Comparison of ENCODE assay signal across 29 cellular contexts in the genomic region with DNA sequence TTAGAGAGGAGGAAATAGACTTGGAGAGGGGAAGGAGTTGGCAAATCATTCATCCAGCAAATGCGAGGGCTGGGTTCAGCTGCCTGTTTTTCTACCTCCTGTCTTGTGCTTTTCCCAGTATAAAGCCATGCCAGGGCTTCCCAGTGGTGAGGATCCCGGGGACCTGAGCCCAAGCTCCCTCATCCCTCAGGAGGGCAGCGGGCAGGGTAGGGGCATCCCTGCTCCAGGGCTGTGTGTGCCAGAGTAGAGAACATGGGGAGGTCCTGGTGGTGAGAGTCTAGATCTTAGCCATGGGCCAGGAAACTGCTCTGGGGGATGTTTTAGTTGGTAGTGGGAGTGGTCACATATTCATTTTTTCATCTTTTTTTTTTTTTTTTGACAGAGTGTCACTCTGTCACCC. TPM values are rescaled to one million over a fixed set of nuclear protein-coding genes. Genes with fewer than 3 reads are reported as not detected.
DNase-seq lines count a peak whose midpoint lies in the region; ATAC-seq, FAIRE-seq and TF ChIP-seq lines count a peak whose summit lies in the region.
"Had no signal": no experiment of that assay in that cellular context is flagged by ENCODE, and none has a peak within 500 bp of the region (broad histone marks: within the 10 kb centered on the region; RNA-seq: fewer than 3 reads in every experiment).

No MANE protein-coding gene starts in this region.

- H3K27ac ChIP-seq in right atrium auricular region (no peak overlapping the region), neuronal stem cell (replicated peaks; ENCODE audit: low read length) (no peak overlapping the region)
- H3K27ac ChIP-seq: A549; BLaER1 treated with 17β-estradiol and CSF1 and Interleukin-3, amounts not matched to agents 10 nM and 100 nM had no signal

- FAIRE-seq in frontal cortex (lab: Jason Lieb, UNC) = no peak
- FAIRE-seq: A549, D721Med, GM12891, GM18507, H54 had no signal

- H3K27me3 ChIP-seq in right atrium auricular region (no peaks in the 10 kb centered on the region), neuronal stem cell (ENCODE audit: control insufficient read depth in 3 of 3, insufficient read depth in 3 of 3, low read depth in 1 of 3, low read length in 3 of 3) (no peaks in the 10 kb centered on the region)
- H3K27me3 ChIP-seq: BE2C; BLaER1 treated with 17β-estradiol and CSF1 and Interleukin-3, amounts not matched to agents 10 nM and 100 nM had no signal

- H3K4me1 ChIP-seq in right atrium auricular region (no peaks in the 10 kb centered on the region), neuronal stem cell (ENCODE audit: control insufficient read depth in 2 of 2, insufficient read depth in 1 of 2, low read depth in 1 of 2, low read length in 2 of 2) (peaks cover 0 to 1% of the 10 kb centered on the region in 2 donors)
- H3K4me1 ChIP-seq: A549, BE2C, HAP-1 had no signal

- H3K4me3 Mint-ChIP-seq in type B pancreatic cell = no peak overlapping the region
- H3K4me3 Mint-ChIP-seq: CD14-positive monocyte; CD4-positive, alpha-beta T cell; CD8-positive, alpha-beta memory T cell; HFFc6 had no signal

- H2BK12ac ChIP-seq in neuronal stem cell (ENCODE audit: low read length) = no peak overlapping the region

- H3K4me2 ChIP-seq in neuronal stem cell (ENCODE audit: insufficient read depth, low read length, poor library complexity, severe bottlenecking) = no peak overlapping the region
- H3K4me2 ChIP-seq: A549; BLaER1 treated with 17β-estradiol and CSF1 and Interleukin-3, amounts not matched to agents 10 nM and 100 nM had no signal

- peaks cover 7% of the 10 kb centered on the region for H3K27me3 Mint-ChIP-seq in type B pancreatic cell
- H3K27me3 Mint-ChIP-seq: CD4-positive, alpha-beta T cell had no signal

- H3K4me3 ChIP-seq in right atrium auricular region (no peak overlapping the region), neuronal stem cell (ENCODE audit: low read length in 2 of 2) (no peak overlapping the region)
- H3K4me3 ChIP-seq: A549; BLaER1 treated with 17β-estradiol and CSF1 and Interleukin-3, amounts not matched to agents 10 nM and 100 nM; HAP-1 had no signal

- no peak overlapping the region for H3K23ac ChIP-seq in neuronal stem cell (ENCODE audit: low read depth, low read length, poor library complexity)

- H3K9ac ChIP-seq in neuronal stem cell (ENCODE audit: low read depth, low read length, poor library complexity) = no peak overlapping the region
- H3K9ac ChIP-seq: BLaER1 treated with 17β-estradiol and CSF1 and Interleukin-3, amounts not matched to agents 10 nM and 100 nM had no signal

- H3K4me1 Mint-ChIP-seq in type B pancreatic cell (ENCODE audit: unreplicated experiment) = no peaks in the 10 kb centered on the region

- no peaks in the 10 kb centered on the region for H3K79me1 ChIP-seq in neuronal stem cell (ENCODE audit: low read depth, low read length)

- H3K9me3 ChIP-seq in right atrium auricular region (no peaks in the 10 kb centered on the region), neuronal stem cell (replicated peaks in 1 of 2; ENCODE audit: control insufficient read depth in 2 of 2, insufficient read depth in 1 of 2, low read depth in 1 of 2, low read length in 2 of 2) (peaks cover 0 to 2% of the 10 kb centered on the region in 2 donors)
- H3K9me3 ChIP-seq: A549, BE2C, HAP-1 had no signal

- TF ChIP-seq CTCF in right atrium auricular region (IDR thresholded peaks at IDR 0.05) = no peak
- no peak for TF ChIP-seq CTCF in type B pancreatic cell (conservative IDR thresholded peaks at IDR 0.05)

- H3K9me3 Mint-ChIP-seq in type B pancreatic cell = peaks cover 7% of the 10 kb centered on the region
- H3K9me3 Mint-ChIP-seq: CD8-positive, alpha-beta memory T cell had no signal

- intact Hi-C loops in left ventricle myocardium superior (cut with micrococcal nuclease) = no loop called here

- peak overlapping the region; percentile 44 for H3K18ac ChIP-seq in neuronal stem cell (ENCODE audit: low read length)

- ATAC-seq in left ventricle myocardium superior (no peak), HG02870 (IDR thresholded peaks at IDR 0.05; ENCODE audit: unreplicated experiment) (no peak)
- ATAC-seq: A549 had no signal

- no CpG with 5 or more reads among the region's 3 CpGs for WGBS in neuronal stem cell (ENCODE audit: extremely low coverage in 2 of 2, insufficient read length in 2 of 2, insufficient replicate concordance in 1 of 2), 2 donors

- H2AK5ac ChIP-seq in neuronal stem cell (ENCODE audit: low read depth, low read length) = no peak overlapping the region

- H3K27ac Mint-ChIP-seq in type B pancreatic cell = no peak overlapping the region
- H3K27ac Mint-ChIP-seq: CD14-positive monocyte; CD4-positive, alpha-beta T cell; CD8-positive, alpha-beta memory T cell; HFFc6 had no signal

- no peak overlapping the region for H2AFZ ChIP-seq in neuronal stem cell (ENCODE audit: low read length)

- no peak overlapping the region for H4K8ac ChIP-seq in neuronal stem cell (ENCODE audit: low read depth, low read length)

- H4K91ac ChIP-seq in neuronal stem cell (ENCODE audit: low read depth, low read length, poor library complexity) = no peak overlapping the region

- H3K36me3 Mint-ChIP-seq in type B pancreatic cell = no peaks in the 10 kb centered on the region
- H3K36me3 Mint-ChIP-seq: CD14-positive monocyte had no signal

- H3K36me3 ChIP-seq in right atrium auricular region (no peaks in the 10 kb centered on the region), neuronal stem cell (replicated peaks in 1 of 2; ENCODE audit: control insufficient read depth in 2 of 2, insufficient read depth in 2 of 2, low read length in 2 of 2) (no peaks in the 10 kb centered on the region)
- H3K36me3 ChIP-seq: BE2C; BLaER1 treated with 17β-estradiol and CSF1 and Interleukin-3, amounts not matched to agents 10 nM and 100 nM; HAP-1 had no signal

- no peak overlapping the region for H3K14ac ChIP-seq in neuronal stem cell (ENCODE audit: low read length)

- no peak overlapping the region for H2BK120ac ChIP-seq in neuronal stem cell (ENCODE audit: low read depth, low read length)

- no peak overlapping the region for H3K4ac ChIP-seq in neuronal stem cell (ENCODE audit: low read length)

- H2BK5ac ChIP-seq in neuronal stem cell (ENCODE audit: low read length) = no peak overlapping the region

- H2BK15ac ChIP-seq in neuronal stem cell (ENCODE audit: low read length) = no peak overlapping the region

- DNase-seq in right atrium auricular region (ENCODE audit: low spot score) (peak; percentile 40), left ventricle myocardium superior (no peak), NCI-H446 treated with DMSO at 0.1 percent for 48 hours (lab: John Stamatoyannopoulos, UW) (peak; percentile 79), neuronal stem cell (ENCODE audit: low spot score) (no peak), type B pancreatic cell (ENCODE audit: extremely low spot score, unreplicated experiment) (peak; percentile 37), frontal cortex (ENCODE audit: low spot score in 2 of 2) (no peak), SW480 (ENCODE audit: low spot score) (no peak)
- DNase-seq: 8988T; ACHN; AML-193; BE2C; CD4-positive, alpha-beta T cell; CD8-positive, alpha-beta memory T cell; DMS53; DMS79 treated with DMSO at 0.1 percent for 48 hours; GF-D8; GOT3; HFFc6 had no signal

RNA-seq across cellular contexts. Expression of gene GPR12, which starts 43.6 kb away (rescaled TPM):
- total RNA-seq in right atrium auricular region = under 1 TPM in 1 of 2 donors, not detected in 1; 0.07 TPM
- total RNA-seq in left ventricle myocardium superior = 0.15 TPM
- not detected for polyA plus RNA-seq in neuronal stem cell (2013, experiment 1 of 2)
- polyA plus RNA-seq in neuronal stem cell (2013, experiment 2 of 2) = 0.01 TPM
- total RNA-seq in type B pancreatic cell (ENCODE audit: low replicate concordance) = 0.12 and 0.14 TPM in 2 replicates
- total RNA-seq in frontal cortex = 39.5 TPM
- total RNA-seq: CD4-positive, alpha-beta T cell; CD8-positive, alpha-beta memory T cell; Daoy; G401; HFFc6 had no signal
- polyA plus RNA-seq: A549; CD14-positive monocyte; CD8-positive, alpha-beta memory T cell had no signal

Comparison
In these comparisons a context has a peak if more than half of its experiments do, and no peak if none do; other contexts are left out.
1. DNase-seq: peak in right atrium auricular region (single experiment), NCI-H446 treated with DMSO at 0.1 percent for 48 hours (single experiment) and type B pancreatic cell (single experiment); none in left ventricle myocardium superior (single experiment), neuronal stem cell (single experiment), frontal cortex (0 of 2) and SW480 (single experiment).
2. RNA of gene GPR12, which starts 43.6 kb away (total RNA-seq): 39.5 TPM in frontal cortex (single experiment); 0.15 TPM in left ventricle myocardium superior (single experiment), 0.12 to 0.14 TPM in type B pancreatic cell and 0.07 TPM in right atrium auricular region; every median in the first group is over 10 times any median in the second.